11 cellular contexts compared by ENCODE assay signal in genomic region chr19:36973844-36974195, GRCh38. TPM values are rescaled to one million over a fixed set of nuclear protein-coding genes. Genes with fewer than 3 reads are reported as not detected.
DNase-seq lines count a peak whose midpoint lies in the region; ATAC-seq, FAIRE-seq and TF ChIP-seq lines count a peak whose summit lies in the region.
"Had no signal": no experiment of that assay in that cellular context is flagged by ENCODE, and none has a peak within 500 bp of the region (broad histone marks: within the 10 kb centered on the region; RNA-seq: fewer than 3 reads in every experiment).

No MANE protein-coding gene starts in this region.

- H3K27me3 ChIP-seq in keratinocyte (ENCODE audit: control insufficient read depth, extremely low read depth, insufficient read depth, low read length): no peaks in the 10 kb centered on the region
- no peaks in the 10 kb centered on the region for H3K27me3 ChIP-seq in testis
- H3K27me3 ChIP-seq: thyroid gland had no signal

- peak overlapping the region; percentile 74 to 83 (median 78) for H3K4me3 ChIP-seq in keratinocyte (ENCODE audit: control insufficient read depth in 2 of 3, extremely low read depth in 1 of 3, insufficient read depth in 2 of 3, low read depth in 1 of 3, low read length in 3 of 3)
- H3K4me3 ChIP-seq in testis: peak overlapping the region; percentile 65 to 76

- peak overlapping the region; percentile 94 for H2AFZ ChIP-seq in keratinocyte (ENCODE audit: control insufficient read depth, low read length)

- POLR2A ChIA-PET in activated naive CD8-positive, alpha-beta T cell treated with anti-CD3 and anti-CD28 coated beads, Interleukin-2, amount 10 ng/mL, durations not matched to agents 7 days and 5 days (lab: Charles Lee): interaction anchor here (1.6 kb wide), 1 partner anchor 344 kb away, joined by 4 read pairs; no protein-coding TSS in a partner anchor

- ATAC-seq in activated naive CD8-positive, alpha-beta T cell treated with anti-CD3 and anti-CD28 coated beads, Interleukin-2, amount 10 ng/mL, durations not matched to agents 7 days and 5 days (ENCODE audit: low read depth): no peak
- ATAC-seq in GM21526 (IDR thresholded peaks at IDR 0.05; ENCODE audit: low FRiP score, unreplicated experiment) (no peak), GM18505 (IDR thresholded peaks at IDR 0.05; ENCODE audit: unreplicated experiment) (no peak), GM21737 (IDR thresholded peaks at IDR 0.05; ENCODE audit: unreplicated experiment) (no peak)

- H3K9me3 ChIP-seq in keratinocyte (ENCODE audit: control insufficient read depth, low read depth, low read length) (no peaks in the 10 kb centered on the region), testis (no peaks in the 10 kb centered on the region)
- H3K9me3 ChIP-seq: thyroid gland had no signal

- DNase-seq in activated T-cell treated with anti-CD3 and anti-CD28 coated beads, Interleukin-2, amount 50 U/mL, for 24 hours: no peak
- DNase-seq in activated T-cell treated with anti-CD3 and anti-CD28 coated beads, Interleukin-2, amount 50 U/mL, for 48 hours: no peak
- DNase-seq in activated naive CD8-positive, alpha-beta T cell treated with anti-CD3 and anti-CD28 coated beads, Interleukin-2, amount 10 ng/mL, durations not matched to agents 7 days and 5 days: no peak
- DNase-seq in keratinocyte (ENCODE audit: low read depth, low spot score) (no peak), testis (no peak)
- DNase-seq: DMS153, nephron progenitor cell had no signal

- peak overlapping the region; percentile 94 for H3K27ac Mint-ChIP-seq in activated T-cell treated with anti-CD3 and anti-CD28 coated beads, Interleukin-2, amount 50 U/mL, for 24 hours
- H3K27ac Mint-ChIP-seq in activated naive CD8-positive, alpha-beta T cell treated with anti-CD3 and anti-CD28 coated beads, Interleukin-2, amount 10 ng/mL, durations not matched to agents 7 days and 5 days: peak overlapping the region; percentile 92
- H3K27ac Mint-ChIP-seq: nephron progenitor cell had no signal

- H3K9ac ChIP-seq in keratinocyte (ENCODE audit: control insufficient read depth, extremely low read depth, insufficient read depth, low read length): peak overlapping the region; percentile 50

- peaks cover 72% of the 10 kb centered on the region for H3K36me3 Mint-ChIP-seq in activated T-cell treated with anti-CD3 and anti-CD28 coated beads, Interleukin-2, amount 50 U/mL, for 24 hours (ENCODE audit: low read depth)
- peaks cover 41% of the 10 kb centered on the region for H3K36me3 Mint-ChIP-seq in activated naive CD8-positive, alpha-beta T cell treated with anti-CD3 and anti-CD28 coated beads, Interleukin-2, amount 10 ng/mL, durations not matched to agents 7 days and 5 days

- dilution Hi-C loops in keratinocyte (cut with MboI; ENCODE audit: extremely low pct_ligation_motif_present, low sequenced_read_pairs): no loop called here

- no peaks in the 10 kb centered on the region for H3K9me1 ChIP-seq in keratinocyte (ENCODE audit: control insufficient read depth, extremely low read depth, insufficient read depth, low read length)

- no peak for FAIRE-seq in keratinocyte (lab: Jason Lieb, UNC)

- no peak for TF ChIP-seq POLR2A in testis (IDR thresholded peaks at IDR 0.05)
- TF ChIP-seq POLR2A in GM18505 (IDR thresholded peaks at IDR 0.05; ENCODE audit: borderline replicate concordance, extremely low read depth, insufficient read depth, insufficient read length): no peak

- H3K4me1 ChIP-seq in keratinocyte (ENCODE audit: control insufficient read depth, extremely low read depth, insufficient read depth, low read length) (peaks cover 3% of the 10 kb centered on the region), testis (peaks cover 7% of the 10 kb centered on the region)

- peak overlapping the region; percentile 88 for H3K4me3 Mint-ChIP-seq in activated T-cell treated with anti-CD3 and anti-CD28 coated beads, Interleukin-2, amount 50 U/mL, for 24 hours
- H3K4me3 Mint-ChIP-seq in activated naive CD8-positive, alpha-beta T cell treated with anti-CD3 and anti-CD28 coated beads, Interleukin-2, amount 10 ng/mL, durations not matched to agents 7 days and 5 days: peak overlapping the region; percentile 95
- H3K4me3 Mint-ChIP-seq: nephron progenitor cell had no signal

- H4K20me1 ChIP-seq in keratinocyte (ENCODE audit: control insufficient read depth, extremely low read depth, insufficient read depth, low read length): no peaks in the 10 kb centered on the region

- WGBS in testis, 2 donors: 50% methylated on average over 2 to 6 of the region's 6 CpGs

- H3K4me2 ChIP-seq in keratinocyte (ENCODE audit: control insufficient read depth, extremely low read depth, insufficient read depth, low read depth, low read length): peak overlapping the region; percentile 76

- H3K36me3 ChIP-seq in keratinocyte (ENCODE audit: control insufficient read depth in 2 of 2, extremely low read depth in 1 of 2, insufficient read depth in 2 of 2, low read length in 2 of 2) (no peaks in the 10 kb centered on the region), testis (ENCODE audit: low read depth, missing control alignments) (no peaks in the 10 kb centered on the region)
- H3K36me3 ChIP-seq: thyroid gland had no signal

- H3K27ac ChIP-seq in keratinocyte (ENCODE audit: control insufficient read depth, insufficient read depth, low read length) (no peak overlapping the region), testis (peak overlapping the region in 1 of 2 donors; percentile 76)

- TF ChIP-seq CTCF in keratinocyte (optimal IDR thresholded peaks at IDR 0.05 in 1 of 3, IDR thresholded peaks at IDR 0.05 in 1 of 3, conservative IDR thresholded peaks at IDR 0.05 in 1 of 3; ENCODE audit: extremely low read depth in 1 of 3, insufficient read depth in 2 of 3, low read length in 3 of 3) (no peak), testis (IDR thresholded peaks at IDR 0.05) (no peak)

- H3K9me3 Mint-ChIP-seq in activated T-cell treated with anti-CD3 and anti-CD28 coated beads, Interleukin-2, amount 50 U/mL, for 24 hours: peaks cover 19% of the 10 kb centered on the region
- H3K9me3 Mint-ChIP-seq in activated naive CD8-positive, alpha-beta T cell treated with anti-CD3 and anti-CD28 coated beads, Interleukin-2, amount 10 ng/mL, durations not matched to agents 7 days and 5 days: peaks cover 18% of the 10 kb centered on the region

- intact Hi-C loops in testis (cut with DNase I; ENCODE audit: low total_unique reads): no loop called here

- H3K27me3 Mint-ChIP-seq in activated T-cell treated with anti-CD3 and anti-CD28 coated beads, Interleukin-2, amount 50 U/mL, for 24 hours: no peaks in the 10 kb centered on the region
- H3K27me3 Mint-ChIP-seq in activated naive CD8-positive, alpha-beta T cell treated with anti-CD3 and anti-CD28 coated beads, Interleukin-2, amount 10 ng/mL, durations not matched to agents 7 days and 5 days: no peaks in the 10 kb centered on the region

- H3K79me2 ChIP-seq in keratinocyte (ENCODE audit: control insufficient read depth, insufficient read depth, low read length): no peaks in the 10 kb centered on the region

- peaks cover 21% of the 10 kb centered on the region for H3K4me1 Mint-ChIP-seq in activated T-cell treated with anti-CD3 and anti-CD28 coated beads, Interleukin-2, amount 50 U/mL, for 24 hours (ENCODE audit: low read depth)
- H3K4me1 Mint-ChIP-seq in activated naive CD8-positive, alpha-beta T cell treated with anti-CD3 and anti-CD28 coated beads, Interleukin-2, amount 10 ng/mL, durations not matched to agents 7 days and 5 days: peaks cover 11% of the 10 kb centered on the region
- H3K4me1 Mint-ChIP-seq: nephron progenitor cell had no signal

RNA-seq across cellular contexts. Expression of gene ZNF568, which starts 57.7 kb away (rescaled TPM):
- 10 to 100 TPM; 13.2 to 14.7 TPM for total RNA-seq in activated naive CD8-positive, alpha-beta T cell treated with anti-CD3 and anti-CD28 coated beads, Interleukin-2, amount 10 ng/mL, durations not matched to agents 7 days and 5 days
- polyA plus RNA-seq in keratinocyte (4.0 to 4.1 TPM (median 4.1 TPM) in 3 replicates), testis (ENCODE audit: insufficient read depth, low read depth, low replicate concordance) (8.1 TPM)
- polyA plus RNA-seq in keratinocyte (2011; ENCODE audit: low read depth): 2.1 TPM
- 3.2 and 5.0 TPM in 2 replicates for polyA plus RNA-seq in keratinocyte (2011; cell fraction: cytosol; rRNA removed)
- 4.6 and 5.4 TPM in 2 replicates for polyA plus RNA-seq in keratinocyte (2011; cell fraction: nucleus; rRNA removed)
- 3.5 and 4.0 TPM in 2 replicates for polyA plus RNA-seq in keratinocyte (2012; ENCODE audit: low replicate concordance)
- 0.95 to 5.2 TPM (median 4.7 TPM) in 3 replicates for polyA minus RNA-seq in keratinocyte
- polyA minus RNA-seq in keratinocyte (2011; cell fraction: cytosol; rRNA and poly(A)+ RNA removed): 4.8 TPM
- polyA minus RNA-seq in keratinocyte (2011; cell fraction: nucleus; rRNA and poly(A)+ RNA removed): 7.6 and 11.4 TPM in 2 replicates
- total RNA-seq in testis: 10 to 100 TPM in 1 of 2 donors, 1 to 10 TPM in 1; 9.9 to 13.3 TPM

RNA-seq across cellular contexts. Expression of gene ZNF829, which starts 57.7 kb away (rescaled TPM):
- 1 to 10 TPM; 8.4 to 9.0 TPM for total RNA-seq in activated naive CD8-positive, alpha-beta T cell treated with anti-CD3 and anti-CD28 coated beads, Interleukin-2, amount 10 ng/mL, durations not matched to agents 7 days and 5 days
- polyA plus RNA-seq in keratinocyte (1.2 to 2.3 TPM (median 1.7 TPM) in 3 replicates), testis (ENCODE audit: insufficient read depth, low read depth, low replicate concordance) (12.1 TPM)
- 3.0 TPM for polyA plus RNA-seq in keratinocyte (2011; ENCODE audit: low read depth)
- 0.91 and 1.9 TPM in 2 replicates for polyA plus RNA-seq in keratinocyte (2011; cell fraction: cytosol; rRNA removed)
- 2.0 and 2.6 TPM in 2 replicates for polyA plus RNA-seq in keratinocyte (2011; cell fraction: nucleus; rRNA removed)
- 1.6 and 1.8 TPM in 2 replicates for polyA plus RNA-seq in keratinocyte (2012; ENCODE audit: low replicate concordance)
- 0.69 to 2.6 TPM (median 2.3 TPM) in 3 replicates for polyA minus RNA-seq in keratinocyte
- polyA minus RNA-seq in keratinocyte (2011; cell fraction: cytosol; rRNA and poly(A)+ RNA removed): 1.5 TPM
- polyA minus RNA-seq in keratinocyte (2011; cell fraction: nucleus; rRNA and poly(A)+ RNA removed): 2.4 and 2.6 TPM in 2 replicates
- total RNA-seq in testis: 10 to 100 TPM; 10.5 to 19.9 TPM
